19 cellular contexts compared by ENCODE assay signal in the genomic region with DNA sequence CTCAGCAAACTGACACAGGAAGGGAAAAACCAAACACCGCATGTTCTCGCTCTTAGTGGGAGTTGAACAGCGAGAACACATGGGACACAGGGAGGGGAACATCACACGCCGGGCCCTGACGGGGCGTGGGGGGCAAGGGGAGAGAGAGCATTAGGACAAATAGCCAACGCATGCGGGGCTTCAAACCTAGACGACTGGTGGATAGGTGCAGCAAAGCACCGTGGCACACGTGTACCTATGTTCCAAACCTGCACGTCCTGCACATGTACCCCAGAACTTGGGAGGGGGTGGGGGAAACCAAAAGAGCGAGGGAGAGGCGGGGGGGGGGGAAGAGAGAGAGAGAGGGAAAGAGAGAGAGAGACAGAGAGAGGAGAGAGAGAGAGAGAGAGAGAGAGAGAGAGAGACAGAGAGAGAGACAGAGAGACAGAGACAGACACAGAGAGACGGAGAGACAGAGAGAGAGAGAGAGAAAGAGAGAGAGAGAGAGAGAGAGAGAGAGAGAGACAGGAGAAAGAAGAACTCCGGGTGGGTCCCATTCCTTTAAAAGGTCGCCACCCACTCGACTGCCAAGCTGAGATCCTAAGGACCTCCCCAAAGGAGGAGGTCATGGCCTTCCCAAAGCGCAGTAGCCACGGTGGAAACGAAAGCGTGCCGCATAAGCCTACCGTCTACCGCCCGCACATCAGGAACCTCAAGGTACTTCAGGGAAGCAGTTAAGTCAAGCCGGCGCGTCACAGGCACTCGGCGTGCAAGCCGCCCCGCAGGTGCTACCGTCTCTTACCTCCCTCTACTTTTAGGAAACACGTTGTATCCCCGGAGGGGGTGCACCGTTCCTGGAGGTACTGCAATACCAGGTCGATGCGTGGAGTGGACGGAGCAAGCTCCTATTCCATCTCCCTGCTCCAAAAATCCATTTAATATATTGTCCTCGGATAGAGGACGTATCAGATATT. TPM values are rescaled to one million over a fixed set of nuclear protein-coding genes. Genes with fewer than 3 reads are reported as not detected.
"Had no signal": no experiment of that assay in that cellular context is flagged by ENCODE, and none has a peak within 500 bp of the region (broad histone marks: within the 10 kb centered on the region; RNA-seq: fewer than 3 reads in every experiment).

No MANE protein-coding gene starts in this region.

RNA-seq across cellular contexts. Expression of a gene that starts 37.1 kb away (rescaled TPM):
- total RNA-seq: ascending aorta, fibroblast of lung, fibroblast of villous mesenchyme, lower leg skin, temporal lobe, tibial nerve had no signal
- polyA plus RNA-seq: endothelial cell of umbilical vein, esophagus, fibroblast of lung, heart left ventricle, immature natural killer cell, neural cell, ovary, SK-N-SH had no signal

RNA-seq across cellular contexts. Expression of a gene that starts 42.4 kb away (rescaled TPM):
- total RNA-seq: ascending aorta, cardiac septum, chondrocyte, endothelial cell of umbilical vein, fibroblast of lung, fibroblast of villous mesenchyme, heart left ventricle, kidney, left colon, lower leg skin, progenitor cell of endocrine pancreas, temporal lobe, tibial nerve, ureter had no signal
- polyA plus RNA-seq: endothelial cell of umbilical vein, esophagus, fibroblast of lung, heart left ventricle, neural cell, SK-N-SH had no signal

RNA-seq across cellular contexts. Expression of a gene that starts 59.2 kb away (rescaled TPM):
- polyA plus RNA-seq: neural cell had no signal
